ENCODE assay signal across 20 cellular contexts in the genomic region with DNA sequence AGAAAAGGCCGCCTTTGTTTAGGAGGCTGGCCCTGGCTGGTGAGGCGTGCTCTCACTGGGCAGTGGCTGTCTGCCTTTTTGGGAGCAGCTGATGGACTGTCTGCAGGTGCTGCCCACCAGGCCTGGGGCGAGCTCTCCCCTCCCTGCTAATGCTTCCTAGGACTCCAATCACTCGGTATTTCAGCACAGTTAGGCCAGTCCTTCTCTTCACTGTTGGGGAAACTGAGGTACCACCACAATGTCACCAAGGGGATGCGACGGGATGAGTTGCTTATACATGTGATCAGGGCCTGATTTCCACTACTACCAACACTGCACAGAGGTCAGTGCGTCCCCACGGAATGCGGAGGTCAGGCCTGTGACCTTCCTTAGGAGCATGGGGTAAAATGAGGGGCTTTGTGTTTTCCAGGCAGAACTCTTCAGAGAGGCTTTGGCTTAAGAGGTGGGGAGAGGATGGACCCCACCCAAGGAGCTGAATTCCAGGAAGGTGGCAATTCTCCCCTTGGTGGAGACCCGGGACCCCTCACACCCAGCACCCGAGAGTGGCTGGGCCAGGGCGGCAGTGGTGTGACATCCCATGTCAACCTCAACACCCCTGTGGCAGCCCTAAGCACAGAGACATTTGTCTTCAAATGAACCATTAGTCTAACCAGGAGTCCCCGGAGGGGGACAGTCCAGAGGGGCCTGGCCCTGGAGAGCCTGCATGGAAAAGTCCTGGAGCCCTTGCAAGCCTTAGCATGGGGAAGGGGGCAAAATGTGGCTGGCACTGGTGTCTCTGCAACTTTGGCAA.
"Had no signal": no experiment of that assay in that cellular context is flagged by ENCODE, and none has a peak within 500 bp of the region (broad histone marks: within the 10 kb centered on the region; RNA-seq: fewer than 3 reads in every experiment).

No MANE protein-coding gene starts in this region.

- H3K27me3 Mint-ChIP-seq: central memory CD8-positive, alpha-beta T cell; memory B cell; stimulated activated naive CD8-positive, alpha-beta T cell treated with anti-CD3 and anti-CD28 coated beads, Interleukin-15, Interleukin-2, amounts not matched to agents 100 ng/mL and 50 ng/mL, for 24 hours had no signal

- H3K4me3 ChIP-seq: esophagus squamous epithelium, gastroesophageal sphincter, smooth muscle cell, tibial artery, upper lobe of right lung, vagina had no signal

- H3K36me3 Mint-ChIP-seq: memory B cell; mesothelial cell of epicardium; stimulated activated effector memory CD8-positive, alpha-beta T cell treated with anti-CD3 and anti-CD28 coated beads, Interleukin-12 subunit alpha, Interleukin-12 subunit beta, amount 100 ng/mL, for 72 hours had no signal

- H3K4me3 Mint-ChIP-seq: central memory CD8-positive, alpha-beta T cell; memory B cell; mesothelial cell of epicardium; nephron; stimulated activated effector memory CD8-positive, alpha-beta T cell treated with anti-CD3 and anti-CD28 coated beads, Interleukin-12 subunit alpha, Interleukin-12 subunit beta, amount 100 ng/mL, for 72 hours; stimulated activated naive CD8-positive, alpha-beta T cell treated with anti-CD3 and anti-CD28 coated beads, Interleukin-15, Interleukin-2, amounts not matched to agents 100 ng/mL and 50 ng/mL, for 24 hours had no signal

- H3K9me3 ChIP-seq: gastroesophageal sphincter, tibial artery, upper lobe of right lung, vagina had no signal

- H3K4me1 Mint-ChIP-seq: mesothelial cell of epicardium, nephron had no signal

- ATAC-seq: gastroesophageal sphincter; stimulated activated effector memory CD8-positive, alpha-beta T cell treated with anti-CD3 and anti-CD28 coated beads, Interleukin-12 subunit alpha, Interleukin-12 subunit beta, amount 100 ng/mL, for 72 hours; upper lobe of right lung had no signal

- H3K4me1 ChIP-seq: gastroesophageal sphincter, tibial artery, upper lobe of right lung, vagina had no signal

- H3K36me3 ChIP-seq: esophagus squamous epithelium, gastroesophageal sphincter, tibial artery, upper lobe of right lung, vagina had no signal

- H3K9me3 Mint-ChIP-seq: central memory CD8-positive, alpha-beta T cell; memory B cell; nephron; stimulated activated effector memory CD8-positive, alpha-beta T cell treated with anti-CD3 and anti-CD28 coated beads, Interleukin-12 subunit alpha, Interleukin-12 subunit beta, amount 100 ng/mL, for 72 hours; stimulated activated naive CD8-positive, alpha-beta T cell treated with anti-CD3 and anti-CD28 coated beads, Interleukin-15, Interleukin-2, amounts not matched to agents 100 ng/mL and 50 ng/mL, for 24 hours had no signal

- DNase-seq: dermis blood vessel endothelial cell; esophagus squamous epithelium; foreskin fibroblast; glutamatergic neuron; left colon; stimulated activated CD4-positive, alpha-beta T cell treated with anti-CD3 and anti-CD28 coated beads, Interleukin-4, amount 100 ng/mL, for 1 hour; stimulated activated CD8-positive, alpha-beta memory T cell treated with anti-CD3 and anti-CD28 coated beads, Interleukin-4, amount 100 ng/mL, for 48 hours; upper lobe of right lung had no signal

- H3K27ac ChIP-seq: esophagus squamous epithelium, gastroesophageal sphincter, parathyroid adenoma, tibial artery, upper lobe of right lung, vagina had no signal

- H3K9ac ChIP-seq: parathyroid adenoma had no signal

- FAIRE-seq: colon had no signal

- H3K27ac Mint-ChIP-seq: memory B cell; mesothelial cell of epicardium; nephron; stimulated activated naive CD8-positive, alpha-beta T cell treated with anti-CD3 and anti-CD28 coated beads, Interleukin-15, Interleukin-2, amounts not matched to agents 100 ng/mL and 50 ng/mL, for 24 hours had no signal
